Comparison of ENCODE assay signal across 13 cellular contexts in genomic region chr14:32004300-32004699, GRCh38.
A peak's percentile ranks its signal among the peaks of the same experiment; 100 is the strongest.
DNase-seq lines count a peak whose midpoint lies in the region; ATAC-seq, FAIRE-seq and TF ChIP-seq lines count a peak whose summit lies in the region.
"Had no signal": no experiment of that assay in that cellular context is flagged by ENCODE, and none has a peak within 500 bp of the region (broad histone marks: within the 10 kb centered on the region; RNA-seq: fewer than 3 reads in every experiment).

No MANE protein-coding gene starts in this region.

- H3K4me1 ChIP-seq in HepG2 (ENCODE audit: insufficient read depth, low read length) (peaks cover 21% of the 10 kb centered on the region), right lobe of liver (no peaks in the 10 kb centered on the region), aorta (ENCODE audit: control insufficient read depth in 1 of 2, insufficient read depth in 2 of 2, low read length in 2 of 2) (no peaks in the 10 kb centered on the region), pancreas (peaks cover 0 to 5% (median 0%) of the 10 kb centered on the region in 3 donors)

- TF ChIP-seq POLR2A in HepG2 (IDR thresholded peaks at IDR 0.05; ENCODE audit: insufficient read depth in 1 of 2, low read depth in 2 of 2, low read length in 2 of 2) (no peak), right lobe of liver (IDR thresholded peaks at IDR 0.05) (no peak)

- POLR2A ChIA-PET in HepG2 (lab: Yijun Ruan, JAX) = no interaction called here

- BruUV-seq in HepG2 (replicated peaks; lab: Mats Ljungman, UMichigan) = no TSS peak

- H4K20me1 ChIP-seq in HepG2 (ENCODE audit: insufficient read depth, low read length) = no peaks in the 10 kb centered on the region

- no peak overlapping the region for H2AFZ ChIP-seq in HepG2 (ENCODE audit: low read length)

- TF ChIP-seq EP300 in HepG2 (IDR thresholded peaks at IDR 0.05; ENCODE audit: low read depth in 2 of 2, low read length in 2 of 2) (no peak), HepG2 (CRISPR knock-in tag; IDR thresholded peaks at IDR 0.05; ENCODE audit: borderline replicate concordance) (no peak)

- no peak for TF ChIP-seq RAD21 in HepG2 (CRISPR knock-in tag; IDR thresholded peaks at IDR 0.05)

- DNase-seq in HepG2 (ENCODE audit: low spot score) (peak; percentile 41), right lobe of liver (no peak), SK-MEL-5 (ENCODE audit: low read depth, low spot score) (peak; percentile 29), fibroblast of villous mesenchyme (ENCODE audit: low read depth) (peak; percentile 82), aorta (no peak), pancreas (no peak), NCI-H524 treated with DMSO at 0.1 percent for 48 hours (lab: John Stamatoyannopoulos, UW) (no peak), hepatic stellate cell (ENCODE audit: low spot score) (no peak)
- DNase-seq: activated CD4-positive, alpha-beta T cell treated with anti-CD3 and anti-CD28 coated beads for 1 hour; NCI-H1048; spleen had no signal

- TF ChIP-seq CTCF in HepG2 (CRISPR knock-in tag; IDR thresholded peaks at IDR 0.05) = no peak
- no peak for TF ChIP-seq CTCF in right lobe of liver (IDR thresholded peaks at IDR 0.05)
- TF ChIP-seq CTCF in fibroblast of villous mesenchyme (IDR thresholded peaks at IDR 0.05; ENCODE audit: insufficient read depth, low read depth, low read length) = no peak
- TF ChIP-seq CTCF in pancreas (IDR thresholded peaks at IDR 0.05) = no peak

- CTCF ChIA-PET in HepG2 (lab: Yijun Ruan, JAX; ENCODE audit: low intra/inter-chr PET ratio, low total read pairs) = no interaction called here

- in situ Hi-C loops in HepG2 (cut with HindIII; ENCODE audit: extremely low pct_ligation_motif_present, low pct_unique_long_range_greater_than_20kb) (no loop called here), SK-MEL-5 (cut with HindIII; ENCODE audit: low pct_unique_long_range_greater_than_20kb, low sequenced_read_pairs) (no loop called here)

- 50% methylated on average over 4 of the region's 4 CpGs for WGBS in HepG2 (ENCODE audit: low lambda C conversion rate)
- WGBS in right lobe of liver (ENCODE audit: insufficient coverage, low coverage, low lambda C conversion rate, missing lambda C conversion rate) = 65% methylated on average over 4 of the region's 4 CpGs
- WGBS in aorta, 2 donors = 72 to 82% methylated on average over 4 of the region's 4 CpGs
- WGBS in pancreas, 2 donors = 51 to 80% methylated on average over 4 of the region's 4 CpGs

- H3K4me3 ChIP-seq in HepG2 (replicated peaks in 1 of 3; ENCODE audit: insufficient read depth in 1 of 3, low read depth in 2 of 3, low read length in 3 of 3) (no peak overlapping the region), right lobe of liver (no peak overlapping the region), fibroblast of villous mesenchyme (ENCODE audit: low read depth, low read length) (no peak overlapping the region), aorta (ENCODE audit: low read length in 2 of 2) (no peak overlapping the region), pancreas (no peak overlapping the region)
- H3K4me3 ChIP-seq: coronary artery, spleen had no signal

- no peak overlapping the region for H3K9ac ChIP-seq in HepG2 (ENCODE audit: insufficient read depth, low read depth, low read length)

- intact Hi-C loops in HepG2 (cut with micrococcal nuclease; ENCODE audit: unreplicated experiment) = no loop called here
- intact Hi-C loops in right lobe of liver (cut with DNase I) = no loop called here
- intact Hi-C loops in aorta (cut with DNase I) = no loop called here
- intact Hi-C loops in pancreas (cut with DNase I) = no loop called here

- H3K9me3 ChIP-seq in HepG2 (ENCODE audit: low read length) (no peaks in the 10 kb centered on the region), right lobe of liver (no peaks in the 10 kb centered on the region), aorta (ENCODE audit: control insufficient read depth, low read length) (no peaks in the 10 kb centered on the region), pancreas (no peaks in the 10 kb centered on the region)
- H3K9me3 ChIP-seq: neutrophil, spleen had no signal

- H3K27ac ChIP-seq in HepG2 (ENCODE audit: extremely low read length, insufficient read depth, low read length) (no peak overlapping the region), right lobe of liver (no peak overlapping the region), aorta (ENCODE audit: low read depth in 1 of 2, low read length in 2 of 2) (no peak overlapping the region), pancreas (no peak overlapping the region)
- H3K27ac ChIP-seq: coronary artery, neutrophil, spleen had no signal

- peaks cover 0 to 8% of the 10 kb centered on the region in 2 experiments; a peak in 2 of 5 replicates for H3K27me3 ChIP-seq in HepG2 (ENCODE audit: control insufficient read depth in 1 of 2, insufficient read depth in 2 of 2, low read length in 2 of 2)
- H3K27me3 ChIP-seq in right lobe of liver = no peaks in the 10 kb centered on the region
- no peaks in the 10 kb centered on the region for H3K27me3 ChIP-seq in aorta (ENCODE audit: control insufficient read depth in 1 of 2, insufficient read depth in 2 of 2, low read length in 1 of 2)
- H3K27me3 ChIP-seq in pancreas = no peaks in the 10 kb centered on the region
- H3K27me3 ChIP-seq: neutrophil, spleen had no signal

- FAIRE-seq in HepG2 (lab: Jason Lieb, UNC) = no peak
- FAIRE-seq in pancreas (lab: Jason Lieb, UNC) = no peak

- no peak overlapping the region for H3K4me2 ChIP-seq in HepG2 (ENCODE audit: low read depth, low read length)

- H3K36me3 ChIP-seq in HepG2 (replicated peaks in 1 of 2; ENCODE audit: control insufficient read depth in 1 of 2, insufficient read depth in 2 of 2, low read length in 2 of 2) = no peaks in the 10 kb centered on the region
- no peaks in the 10 kb centered on the region for H3K36me3 ChIP-seq in right lobe of liver
- no peaks in the 10 kb centered on the region for H3K36me3 ChIP-seq in aorta (ENCODE audit: control insufficient read depth in 1 of 2, insufficient read depth in 2 of 2, low read length in 1 of 2)
- no peaks in the 10 kb centered on the region for H3K36me3 ChIP-seq in pancreas
- H3K36me3 ChIP-seq: neutrophil, spleen had no signal

- ATAC-seq in HepG2 (no peak), right lobe of liver (no peak), aorta (ENCODE audit: low FRiP score) (peak; percentile 49), pancreas (no peak)

- no peaks in the 10 kb centered on the region for H3K79me2 ChIP-seq in HepG2 (ENCODE audit: insufficient read depth, low read length)

TF ChIP-seq in HepG2, 621 proteins besides CTCF, POLR2A, EP300 and RAD21 (continues in another document):
- TF ChIP-seq NFE2L2 (IDR thresholded peaks at IDR 0.05; ENCODE audit: low read length) (peak; percentile 47), ZNF33B (CRISPR knock-in tag; IDR thresholded peaks at IDR 0.05) (no peak), LBX2 (CRISPR knock-in tag; IDR thresholded peaks at IDR 0.05; ENCODE audit: borderline replicate concordance) (no peak), CBX1 (IDR thresholded peaks at IDR 0.05; ENCODE audit: low read depth) (no peak), PRDM4 (CRISPR knock-in tag; IDR thresholded peaks at IDR 0.05; ENCODE audit: borderline replicate concordance) (no peak), ZNF264 (CRISPR knock-in tag; IDR thresholded peaks at IDR 0.05) (no peak), ELF3 (CRISPR knock-in tag; IDR thresholded peaks at IDR 0.05) (no peak), SOX13 (IDR thresholded peaks at IDR 0.05) (no peak), SOX13 (CRISPR knock-in tag; conservative IDR thresholded peaks at IDR 0.05 in 1 of 2, IDR thresholded peaks at IDR 0.05 in 1 of 2) (no peak), DZIP1 (CRISPR knock-in tag; IDR thresholded peaks at IDR 0.05) (no peak), ZNF75D (CRISPR knock-in tag; IDR thresholded peaks at IDR 0.05; ENCODE audit: borderline replicate concordance) (no peak), JARID2 (CRISPR knock-in tag; IDR thresholded peaks at IDR 0.05; ENCODE audit: insufficient replicate concordance) (no peak)

Comparison
In these comparisons a context has a peak if more than half of its experiments do, and no peak if none do; other contexts are left out.
1. DNase-seq: peak in HepG2 (single experiment), SK-MEL-5 (single experiment) and fibroblast of villous mesenchyme (single experiment); none in right lobe of liver (0 of 3), aorta (0 of 2), pancreas (0 of 6), NCI-H524 treated with DMSO at 0.1 percent for 48 hours (single experiment) and hepatic stellate cell (single experiment).